Comparison of ENCODE assay signal across 11 cellular contexts in the genomic region with DNA sequence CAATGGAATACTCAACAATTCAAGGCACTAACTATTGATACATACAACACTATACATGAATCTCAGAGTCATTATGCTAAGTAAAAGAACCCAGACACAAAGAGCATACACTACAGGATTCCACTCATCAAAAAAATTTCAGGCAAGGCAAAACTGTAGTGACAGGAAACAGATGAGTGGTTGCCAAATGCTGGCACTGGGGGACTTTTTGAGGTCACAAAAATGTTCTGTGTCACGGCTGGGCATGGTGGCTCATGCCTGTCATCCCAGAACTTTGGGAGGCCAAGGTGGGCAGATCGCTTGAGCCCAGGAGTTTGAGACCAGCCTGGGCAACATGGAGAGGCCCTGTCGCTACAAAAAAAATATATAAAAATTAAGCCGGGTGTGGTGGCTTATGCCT.
"Had no signal": no experiment of that assay in that cellular context is flagged by ENCODE, and none has a peak within 500 bp of the region (broad histone marks: within the 10 kb centered on the region; RNA-seq: fewer than 3 reads in every experiment).

No MANE protein-coding gene starts in this region.

- H3K27ac ChIP-seq: adrenal gland, parathyroid adenoma, stomach had no signal

- H3K27me3 ChIP-seq: adrenal gland, stomach had no signal

- H3K4me1 ChIP-seq: adrenal gland, parathyroid adenoma had no signal

- H3K4me3 ChIP-seq: adrenal gland, coronary artery, stomach, thoracic aorta had no signal

- H3K9me3 ChIP-seq: adrenal gland, stomach, thoracic aorta had no signal

- H3K4me3 Mint-ChIP-seq: mesothelial cell of epicardium had no signal

- DNase-seq: activated CD8-positive, alpha-beta memory T cell treated with anti-CD3 and anti-CD28 coated beads for 24 hours; activated naive CD4-positive, alpha-beta T cell; adrenal gland; caudate nucleus; effector CD4-positive, alpha-beta T cell; foreskin melanocyte; stomach had no signal

- H3K27ac Mint-ChIP-seq: mesothelial cell of epicardium had no signal

- H3K36me3 ChIP-seq: thoracic aorta had no signal
